ENCODE assay signal across 1 cellular context in genomic region chr4:18057821-18058533, GRCh38.
TF ChIP-seq lines count a peak whose summit lies in the region.

No MANE protein-coding gene starts in this region.

TF ChIP-seq in IMR-90, 13 proteins besides CTCF, POLR2A, EP300 and RAD21 (continued from another document):
- TF ChIP-seq RCOR1 (IDR thresholded peaks at IDR 0.05; ENCODE audit: insufficient replicate concordance, low read length) (no peak), FOS (IDR thresholded peaks at IDR 0.05; ENCODE audit: low read depth, low read length) (no peak), NFE2L2 (IDR thresholded peaks at IDR 0.05; ENCODE audit: low read depth, low read length) (no peak), MAZ (IDR thresholded peaks at IDR 0.05; ENCODE audit: borderline replicate concordance, low read depth, low read length) (no peak), MXI1 (IDR thresholded peaks at IDR 0.05; ENCODE audit: borderline replicate concordance, low read depth, low read length) (no peak), ELK1 (IDR thresholded peaks at IDR 0.05; ENCODE audit: borderline replicate concordance, low read depth, low read length) (no peak), CEBPB (IDR thresholded peaks at IDR 0.05; ENCODE audit: low read depth, low read length) (no peak)
